1 cellular context compared by ENCODE assay signal in the genomic region with DNA sequence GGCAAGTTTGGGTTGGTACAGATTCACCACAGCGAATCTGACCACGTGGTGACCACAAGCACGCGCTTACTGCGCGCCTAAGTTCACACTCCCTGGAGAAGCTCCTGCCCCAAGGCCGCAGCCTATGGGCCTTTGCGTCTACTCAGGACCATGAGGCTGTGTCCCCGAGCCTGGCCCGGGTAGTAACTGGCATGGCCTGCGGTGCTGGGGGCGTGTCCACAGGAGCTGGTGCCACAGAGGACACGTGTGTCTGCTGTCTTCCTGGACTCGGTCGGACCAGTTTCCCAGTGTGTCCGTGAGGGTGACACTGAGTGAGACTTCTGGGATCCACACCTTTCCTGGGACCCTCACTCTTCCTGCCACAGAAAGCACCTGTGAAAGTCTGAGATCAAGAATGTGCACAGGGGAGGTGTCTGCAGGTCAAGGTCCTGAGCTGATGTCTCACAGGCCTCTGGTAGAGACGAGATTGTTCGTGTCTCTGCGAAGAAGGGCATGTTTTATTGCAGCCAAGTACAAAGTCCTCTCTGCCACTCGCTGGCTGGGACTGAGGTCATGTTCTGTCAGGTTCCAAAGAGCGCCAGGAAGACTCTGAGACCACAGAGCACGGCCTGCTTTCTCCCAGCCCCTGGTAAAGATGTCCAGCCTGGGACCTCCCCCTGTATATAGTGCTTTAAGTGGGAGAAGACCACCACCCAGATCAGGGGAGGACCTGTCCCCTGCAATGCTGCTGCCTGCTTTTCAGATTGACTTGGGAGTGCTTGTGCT.
TF ChIP-seq lines count a peak whose summit lies in the region.

No MANE protein-coding gene starts in this region.

TF ChIP-seq in HepG2, 621 proteins besides CTCF, POLR2A, EP300 and RAD21 (continued from another document and continues in another):
- peak; percentile 57 for TF ChIP-seq ZNF646 (CRISPR knock-in tag; IDR thresholded peaks at IDR 0.05)
- TF ChIP-seq ZBTB8A (CRISPR knock-in tag; IDR thresholded peaks at IDR 0.05; ENCODE audit: borderline replicate concordance, low read depth) = no peak
- no peak for TF ChIP-seq PAWR (CRISPR knock-in tag; IDR thresholded peaks at IDR 0.05; ENCODE audit: borderline replicate concordance)
- TF ChIP-seq NFRKB (IDR thresholded peaks at IDR 0.05) = no peak
- TF ChIP-seq MEIS1 (CRISPR knock-in tag; IDR thresholded peaks at IDR 0.05; ENCODE audit: borderline replicate concordance) = no peak
- no peak for TF ChIP-seq ZNF773 (CRISPR knock-in tag; IDR thresholded peaks at IDR 0.05; ENCODE audit: borderline replicate concordance)
- peak; percentile 75; the same call in 1 of the 2 replicates for TF ChIP-seq YEATS2 (CRISPR knock-in tag; IDR thresholded peaks at IDR 0.05; ENCODE audit: borderline replicate concordance)
- TF ChIP-seq ZNF598 (CRISPR knock-in tag; IDR thresholded peaks at IDR 0.05; ENCODE audit: borderline replicate concordance) = no peak
- TF ChIP-seq HNRNPLL (IDR thresholded peaks at IDR 0.05; ENCODE audit: low read depth, low read length, poor library complexity, severe bottlenecking) = peak; percentile 20
- no peak for TF ChIP-seq CREBL2 (CRISPR knock-in tag; IDR thresholded peaks at IDR 0.05; ENCODE audit: borderline replicate concordance)
- TF ChIP-seq ZBTB10 (CRISPR knock-in tag; IDR thresholded peaks at IDR 0.05; ENCODE audit: borderline replicate concordance) = no peak; the same call in 1 of the 2 replicates
- no peak for TF ChIP-seq ZIK1 (CRISPR knock-in tag; IDR thresholded peaks at IDR 0.05; ENCODE audit: borderline replicate concordance, low read depth)
- no peak for TF ChIP-seq POLR2AphosphoS2 (IDR thresholded peaks at IDR 0.05; ENCODE audit: low read depth, low read length)
- TF ChIP-seq, protein P1, sequence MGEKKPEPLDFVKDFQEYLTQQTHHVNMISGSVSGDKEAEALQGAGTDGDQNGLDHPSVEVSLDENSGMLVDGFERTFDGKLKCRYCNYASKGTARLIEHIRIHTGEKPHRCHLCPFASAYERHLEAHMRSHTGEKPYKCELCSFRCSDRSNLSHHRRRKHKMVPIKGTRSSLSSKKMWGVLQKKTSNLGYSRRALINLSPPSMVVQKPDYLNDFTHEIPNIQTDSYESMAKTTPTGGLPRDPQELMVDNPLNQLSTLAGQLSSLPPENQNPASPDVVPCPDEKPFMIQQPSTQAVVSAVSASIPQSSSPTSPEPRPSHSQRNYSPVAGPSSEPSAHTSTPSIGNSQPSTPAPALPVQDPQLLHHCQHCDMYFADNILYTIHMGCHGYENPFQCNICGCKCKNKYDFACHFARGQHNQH (CRISPR knock-in tag; IDR thresholded peaks at IDR 0.05) = peak; percentile 76
- TF ChIP-seq, protein P2, sequence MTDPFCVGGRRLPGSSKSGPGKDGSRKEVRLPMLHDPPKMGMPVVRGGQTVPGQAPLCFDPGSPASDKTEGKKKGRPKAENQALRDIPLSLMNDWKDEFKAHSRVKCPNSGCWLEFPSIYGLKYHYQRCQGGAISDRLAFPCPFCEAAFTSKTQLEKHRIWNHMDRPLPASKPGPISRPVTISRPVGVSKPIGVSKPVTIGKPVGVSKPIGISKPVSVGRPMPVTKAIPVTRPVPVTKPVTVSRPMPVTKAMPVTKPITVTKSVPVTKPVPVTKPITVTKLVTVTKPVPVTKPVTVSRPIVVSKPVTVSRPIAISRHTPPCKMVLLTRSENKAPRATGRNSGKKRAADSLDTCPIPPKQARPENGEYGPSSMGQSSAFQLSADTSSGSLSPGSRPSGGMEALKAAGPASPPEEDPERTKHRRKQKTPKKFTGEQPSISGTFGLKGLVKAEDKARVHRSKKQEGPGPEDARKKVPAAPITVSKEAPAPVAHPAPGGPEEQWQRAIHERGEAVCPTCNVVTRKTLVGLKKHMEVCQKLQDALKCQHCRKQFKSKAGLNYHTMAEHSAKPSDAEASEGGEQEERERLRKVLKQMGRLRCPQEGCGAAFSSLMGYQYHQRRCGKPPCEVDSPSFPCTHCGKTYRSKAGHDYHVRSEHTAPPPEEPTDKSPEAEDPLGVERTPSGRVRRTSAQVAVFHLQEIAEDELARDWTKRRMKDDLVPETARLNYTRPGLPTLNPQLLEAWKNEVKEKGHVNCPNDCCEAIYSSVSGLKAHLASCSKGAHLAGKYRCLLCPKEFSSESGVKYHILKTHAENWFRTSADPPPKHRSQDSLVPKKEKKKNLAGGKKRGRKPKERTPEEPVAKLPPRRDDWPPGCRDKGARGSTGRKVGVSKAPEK (CRISPR knock-in tag; IDR thresholded peaks at IDR 0.05; ENCODE audit: borderline replicate concordance) = no peak
- TF ChIP-seq, protein P3, sequence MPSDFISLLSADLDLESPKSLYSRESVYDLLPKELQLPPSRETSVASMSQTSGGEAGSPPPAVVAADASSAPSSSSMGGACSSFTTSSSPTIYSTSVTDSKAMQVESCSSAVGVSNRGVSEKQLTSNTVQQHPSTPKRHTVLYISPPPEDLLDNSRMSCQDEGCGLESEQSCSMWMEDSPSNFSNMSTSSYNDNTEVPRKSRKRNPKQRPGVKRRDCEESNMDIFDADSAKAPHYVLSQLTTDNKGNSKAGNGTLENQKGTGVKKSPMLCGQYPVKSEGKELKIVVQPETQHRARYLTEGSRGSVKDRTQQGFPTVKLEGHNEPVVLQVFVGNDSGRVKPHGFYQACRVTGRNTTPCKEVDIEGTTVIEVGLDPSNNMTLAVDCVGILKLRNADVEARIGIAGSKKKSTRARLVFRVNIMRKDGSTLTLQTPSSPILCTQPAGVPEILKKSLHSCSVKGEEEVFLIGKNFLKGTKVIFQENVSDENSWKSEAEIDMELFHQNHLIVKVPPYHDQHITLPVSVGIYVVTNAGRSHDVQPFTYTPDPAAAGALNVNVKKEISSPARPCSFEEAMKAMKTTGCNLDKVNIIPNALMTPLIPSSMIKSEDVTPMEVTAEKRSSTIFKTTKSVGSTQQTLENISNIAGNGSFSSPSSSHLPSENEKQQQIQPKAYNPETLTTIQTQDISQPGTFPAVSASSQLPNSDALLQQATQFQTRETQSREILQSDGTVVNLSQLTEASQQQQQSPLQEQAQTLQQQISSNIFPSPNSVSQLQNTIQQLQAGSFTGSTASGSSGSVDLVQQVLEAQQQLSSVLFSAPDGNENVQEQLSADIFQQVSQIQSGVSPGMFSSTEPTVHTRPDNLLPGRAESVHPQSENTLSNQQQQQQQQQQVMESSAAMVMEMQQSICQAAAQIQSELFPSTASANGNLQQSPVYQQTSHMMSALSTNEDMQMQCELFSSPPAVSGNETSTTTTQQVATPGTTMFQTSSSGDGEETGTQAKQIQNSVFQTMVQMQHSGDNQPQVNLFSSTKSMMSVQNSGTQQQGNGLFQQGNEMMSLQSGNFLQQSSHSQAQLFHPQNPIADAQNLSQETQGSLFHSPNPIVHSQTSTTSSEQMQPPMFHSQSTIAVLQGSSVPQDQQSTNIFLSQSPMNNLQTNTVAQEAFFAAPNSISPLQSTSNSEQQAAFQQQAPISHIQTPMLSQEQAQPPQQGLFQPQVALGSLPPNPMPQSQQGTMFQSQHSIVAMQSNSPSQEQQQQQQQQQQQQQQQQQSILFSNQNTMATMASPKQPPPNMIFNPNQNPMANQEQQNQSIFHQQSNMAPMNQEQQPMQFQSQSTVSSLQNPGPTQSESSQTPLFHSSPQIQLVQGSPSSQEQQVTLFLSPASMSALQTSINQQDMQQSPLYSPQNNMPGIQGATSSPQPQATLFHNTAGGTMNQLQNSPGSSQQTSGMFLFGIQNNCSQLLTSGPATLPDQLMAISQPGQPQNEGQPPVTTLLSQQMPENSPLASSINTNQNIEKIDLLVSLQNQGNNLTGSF (CRISPR knock-in tag; IDR thresholded peaks at IDR 0.05) = peak; percentile 29; the same call in 1 of the 2 replicates
- no peak for TF ChIP-seq ZNF775 (CRISPR knock-in tag; IDR thresholded peaks at IDR 0.05; ENCODE audit: borderline replicate concordance)
- TF ChIP-seq, protein P4, sequence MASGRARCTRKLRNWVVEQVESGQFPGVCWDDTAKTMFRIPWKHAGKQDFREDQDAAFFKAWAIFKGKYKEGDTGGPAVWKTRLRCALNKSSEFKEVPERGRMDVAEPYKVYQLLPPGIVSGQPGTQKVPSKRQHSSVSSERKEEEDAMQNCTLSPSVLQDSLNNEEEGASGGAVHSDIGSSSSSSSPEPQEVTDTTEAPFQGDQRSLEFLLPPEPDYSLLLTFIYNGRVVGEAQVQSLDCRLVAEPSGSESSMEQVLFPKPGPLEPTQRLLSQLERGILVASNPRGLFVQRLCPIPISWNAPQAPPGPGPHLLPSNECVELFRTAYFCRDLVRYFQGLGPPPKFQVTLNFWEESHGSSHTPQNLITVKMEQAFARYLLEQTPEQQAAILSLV (CRISPR knock-in tag; IDR thresholded peaks at IDR 0.05; ENCODE audit: borderline replicate concordance) = no peak
